7 cellular contexts compared by ENCODE assay signal in genomic region chr3:107235193-107235922, GRCh38.
DNase-seq lines count a peak whose midpoint lies in the region; ATAC-seq, FAIRE-seq and TF ChIP-seq lines count a peak whose summit lies in the region.

No MANE protein-coding gene starts in this region.

- no peaks in the 10 kb centered on the region for H3K79me2 ChIP-seq in OCI-LY3 (ENCODE audit: low read length)

- WGBS in neuronal stem cell (ENCODE audit: extremely low coverage in 2 of 2, insufficient read length in 2 of 2, insufficient replicate concordance in 1 of 2), 2 donors: no CpG with 5 or more reads among the region's 13 CpGs

- no peak for TF ChIP-seq POLR2A in H54 (IDR thresholded peaks at IDR 0.05; ENCODE audit: low read depth, low read length)

- no peaks in the 10 kb centered on the region for H3K79me1 ChIP-seq in neuronal stem cell (ENCODE audit: low read depth, low read length)

- no peak for TF ChIP-seq CTCF in OCI-LY3 (IDR thresholded peaks at IDR 0.05; ENCODE audit: low read depth, low read length)

- no peak for DNase-seq in effector memory CD8-positive, alpha-beta T cell
- DNase-seq in neuronal stem cell (ENCODE audit: low spot score): no peak
- no peak for DNase-seq in NCI-H526 treated with DMSO at 0.1 percent for 48 hours (lab: John Stamatoyannopoulos, UW)
- no peak for DNase-seq in H54 (ENCODE audit: insufficient read length, low spot score)

- peaks cover 4 to 10% of the 10 kb centered on the region in 2 donors for H3K4me1 Mint-ChIP-seq in effector memory CD8-positive, alpha-beta T cell (ENCODE audit: low read depth in 2 of 2)

- peaks cover 9 to 15% of the 10 kb centered on the region in 2 donors for H3K27me3 Mint-ChIP-seq in effector memory CD8-positive, alpha-beta T cell

- no peak overlapping the region for H3K23ac ChIP-seq in neuronal stem cell (ENCODE audit: low read depth, low read length, poor library complexity)

- no peak overlapping the region for H4K91ac ChIP-seq in neuronal stem cell (ENCODE audit: low read depth, low read length, poor library complexity)

- no peaks in the 10 kb centered on the region for H3K9me3 Mint-ChIP-seq in effector memory CD8-positive, alpha-beta T cell

- no peak for FAIRE-seq in H54 (lab: Jason Lieb, UNC)

- H2AFZ ChIP-seq in OCI-LY3 (ENCODE audit: low read depth, low read length): peak overlapping the region; percentile 98
- H2AFZ ChIP-seq in neuronal stem cell (ENCODE audit: low read length): peak overlapping the region; percentile 87

- no peak overlapping the region for H2BK120ac ChIP-seq in neuronal stem cell (ENCODE audit: low read depth, low read length)

- no peaks in the 10 kb centered on the region for H3K36me3 Mint-ChIP-seq in effector memory CD8-positive, alpha-beta T cell (ENCODE audit: insufficient read depth)

- peak overlapping the region; percentile 89 for H3K4me3 ChIP-seq in OCI-LY3 (ENCODE audit: low read length)
- peak overlapping the region in 1 of 2 donors; percentile 35 for H3K4me3 ChIP-seq in neuronal stem cell (ENCODE audit: low read length in 2 of 2)

- H3K27ac ChIP-seq in OCI-LY3 (ENCODE audit: low read length) (no peak overlapping the region), neuronal stem cell (replicated peaks; ENCODE audit: low read length) (no peak overlapping the region)

- ATAC-seq in GM18868 (IDR thresholded peaks at IDR 0.05; ENCODE audit: unreplicated experiment) (peak; percentile 6), GM21381 (IDR thresholded peaks at IDR 0.05; ENCODE audit: unreplicated experiment) (no peak)
- no peak for ATAC-seq in effector memory CD8-positive, alpha-beta T cell (replicated peaks)

- no peak overlapping the region for H3K18ac ChIP-seq in neuronal stem cell (ENCODE audit: low read length)

- no peaks in the 10 kb centered on the region for H3K36me3 ChIP-seq in OCI-LY3 (replicated peaks; ENCODE audit: low read depth, low read length)
- H3K36me3 ChIP-seq in neuronal stem cell (replicated peaks in 1 of 2; ENCODE audit: control insufficient read depth in 2 of 2, insufficient read depth in 2 of 2, low read length in 2 of 2): no peaks in the 10 kb centered on the region

- H3K27ac Mint-ChIP-seq in effector memory CD8-positive, alpha-beta T cell: no peak overlapping the region

- H2BK15ac ChIP-seq in neuronal stem cell (ENCODE audit: low read length): no peak overlapping the region

- H4K8ac ChIP-seq in neuronal stem cell (ENCODE audit: low read depth, low read length): no peak overlapping the region

- H3K4me1 ChIP-seq in OCI-LY3 (ENCODE audit: low read length) (peaks cover 14% of the 10 kb centered on the region), neuronal stem cell (ENCODE audit: control insufficient read depth in 2 of 2, insufficient read depth in 1 of 2, low read depth in 1 of 2, low read length in 2 of 2) (peaks cover 1 to 4% of the 10 kb centered on the region in 2 donors)

- peak overlapping the region; percentile 98 for H3K4me2 ChIP-seq in OCI-LY3 (ENCODE audit: low read length)
- no peak overlapping the region for H3K4me2 ChIP-seq in neuronal stem cell (ENCODE audit: insufficient read depth, low read length, poor library complexity, severe bottlenecking)

- H2AK5ac ChIP-seq in neuronal stem cell (ENCODE audit: low read depth, low read length): no peak overlapping the region

- H4K20me1 ChIP-seq in OCI-LY3 (ENCODE audit: insufficient read depth, low read length): no peaks in the 10 kb centered on the region

- H3K14ac ChIP-seq in neuronal stem cell (ENCODE audit: low read length): no peak overlapping the region

- H2BK5ac ChIP-seq in neuronal stem cell (ENCODE audit: low read length): no peak overlapping the region

- H3K9ac ChIP-seq in OCI-LY3 (ENCODE audit: low read length): peak overlapping the region; percentile 64
- H3K9ac ChIP-seq in neuronal stem cell (ENCODE audit: low read depth, low read length, poor library complexity): no peak overlapping the region

- H3K9me3 ChIP-seq in OCI-LY3 (ENCODE audit: insufficient read depth, low read length) (no peaks in the 10 kb centered on the region), neuronal stem cell (replicated peaks in 1 of 2; ENCODE audit: control insufficient read depth in 2 of 2, insufficient read depth in 1 of 2, low read depth in 1 of 2, low read length in 2 of 2) (no peaks in the 10 kb centered on the region)

- no peak overlapping the region for H2BK12ac ChIP-seq in neuronal stem cell (ENCODE audit: low read length)

- no peaks in the 10 kb centered on the region; the same call in 1 of the 2 replicates for H3K27me3 ChIP-seq in OCI-LY3 (ENCODE audit: low read depth, low read length)
- no peaks in the 10 kb centered on the region for H3K27me3 ChIP-seq in neuronal stem cell (ENCODE audit: control insufficient read depth in 3 of 3, insufficient read depth in 3 of 3, low read depth in 1 of 3, low read length in 3 of 3)

- H3K4ac ChIP-seq in neuronal stem cell (ENCODE audit: low read length): no peak overlapping the region

- peak overlapping the region; percentile 19 to 57 for H3K4me3 Mint-ChIP-seq in effector memory CD8-positive, alpha-beta T cell
